In genomic region chr9:16727452-16728127, GRCh38 we compare ENCODE assay signal across 9 cellular contexts.
DNase-seq lines count a peak whose midpoint lies in the region; ATAC-seq and TF ChIP-seq lines count a peak whose summit lies in the region.
"Had no signal": no experiment of that assay in that cellular context is flagged by ENCODE, and none has a peak within 500 bp of the region (broad histone marks: within the 10 kb centered on the region; RNA-seq: fewer than 3 reads in every experiment).

No MANE protein-coding gene starts in this region.

- peaks cover 0 to 40% of the 10 kb centered on the region in 2 experiments for H3K79me1 ChIP-seq in IMR-90 (ENCODE audit: low read depth in 1 of 2, low read length in 2 of 2)

- H3K14ac ChIP-seq in IMR-90 (replicated peaks; ENCODE audit: low read depth, low read length) = peak overlapping the region; percentile 95

- H3K27ac Mint-ChIP-seq in MCF 10A (ENCODE audit: low read depth, unreplicated experiment) = no peak overlapping the region

- peak overlapping the region; percentile 86 for H2BK20ac ChIP-seq in IMR-90 (ENCODE audit: low read depth, low read length)

- H3K9ac ChIP-seq in IMR-90 (ENCODE audit: low read depth, low read length) (peak overlapping the region; percentile 98), stomach smooth muscle (ENCODE audit: low read length in 2 of 2) (peak overlapping the region; percentile 75)

- no peak for TF ChIP-seq CTCF in IMR-90 (conservative IDR thresholded peaks at IDR 0.05; ENCODE audit: low read depth, low read length)
- no peak for TF ChIP-seq CTCF in MCF 10A (IDR thresholded peaks at IDR 0.05; ENCODE audit: unreplicated experiment)

- no peaks in the 10 kb centered on the region for H4K20me1 ChIP-seq in IMR-90 (ENCODE audit: insufficient read depth, low read length)

- peak overlapping the region; percentile 90 for H2AK5ac ChIP-seq in IMR-90 (ENCODE audit: low read depth, low read length)

- H3K4me1 ChIP-seq in IMR-90 (ENCODE audit: control insufficient read depth, insufficient read depth, low read length) (peaks cover 10% of the 10 kb centered on the region), stomach smooth muscle (ENCODE audit: control insufficient read depth, insufficient read depth, low read length) (peaks cover 4% of the 10 kb centered on the region)
- H3K4me1 ChIP-seq: pancreas had no signal

- H3K27ac ChIP-seq in IMR-90 (ENCODE audit: insufficient read depth, low read length) (peak overlapping the region; percentile 97), stomach smooth muscle (ENCODE audit: low read length) (peak overlapping the region; percentile 85)

- H3K4me1 Mint-ChIP-seq in MCF 10A (ENCODE audit: insufficient read depth, unreplicated experiment) = peaks cover 5% of the 10 kb centered on the region

- H4K8ac ChIP-seq in IMR-90 (ENCODE audit: low read depth in 2 of 2, low read length in 2 of 2) = peak overlapping the region; percentile 14 to 93

- in situ Hi-C loops in IMR-90 (cut with MboI; ENCODE audit: low sequenced_read_pairs) = no loop called here

- peak overlapping the region; percentile 90 for H3K4me2 ChIP-seq in IMR-90 (ENCODE audit: low read depth, low read length)

- H3K27me3 ChIP-seq in IMR-90 (ENCODE audit: control insufficient read depth, insufficient read depth, low read length) (no peaks in the 10 kb centered on the region), stomach smooth muscle (ENCODE audit: control insufficient read depth in 1 of 2, insufficient read depth in 2 of 2, low read length in 2 of 2) (no peaks in the 10 kb centered on the region)

- peak overlapping the region; percentile 95 for H4K91ac ChIP-seq in IMR-90 (ENCODE audit: insufficient read depth, low read depth, low read length)

- H3K23ac ChIP-seq in IMR-90 (ENCODE audit: low read depth, low read length) = peak overlapping the region; percentile 98

- intact Hi-C loops in IMR-90 (cut with micrococcal nuclease) (loop anchor here (2.0 to 10.0 kb wide), 7 partner anchors 100 to 737 kb away; no protein-coding TSS in a partner anchor), MCF 10A (cut with micrococcal nuclease) (loop anchor here (1.0 to 10.0 kb wide), 3 partner anchors 461 to 853 kb away; no protein-coding TSS in a partner anchor), posterior vena cava (cut with DNase I) (loop anchor here in 1 of 2 donors (10.0 kb wide), 1 partner anchor 147 kb away; the partner anchor contains the start of gene BNC2)

- H2AK9ac ChIP-seq in IMR-90 (replicated peaks; ENCODE audit: low read depth, low read length, poor library complexity) = peak overlapping the region; percentile 59

- peak overlapping the region; percentile 9 for H2AFZ ChIP-seq in IMR-90 (replicated peaks; ENCODE audit: low read length, poor library complexity)

- peak overlapping the region; percentile 92 for H3K18ac ChIP-seq in IMR-90 (ENCODE audit: low read depth, low read length)

- no peak for TF ChIP-seq POLR2A in IMR-90 (IDR thresholded peaks at IDR 0.05; ENCODE audit: low read depth, low read length)

- peak overlapping the region; percentile 92; the same call in 2 of the 3 replicates for H2BK15ac ChIP-seq in IMR-90 (ENCODE audit: low read depth, low read length)

- H3K9me3 Mint-ChIP-seq in MCF 10A (ENCODE audit: unreplicated experiment) = no peaks in the 10 kb centered on the region

- peaks cover 2% of the 10 kb centered on the region; the same call in 1 of the 2 replicates for H3K9me1 ChIP-seq in IMR-90 (ENCODE audit: insufficient read depth, low read length)

- H4K5ac ChIP-seq in IMR-90 (ENCODE audit: low read depth, low read length) = peak overlapping the region; percentile 88

- H3K9me3 ChIP-seq in IMR-90 (ENCODE audit: control insufficient read depth, insufficient read depth, low read length) = no peaks in the 10 kb centered on the region
- no peaks in the 10 kb centered on the region for H3K9me3 ChIP-seq in stomach smooth muscle (ENCODE audit: control insufficient read depth in 2 of 2, low read length in 2 of 2)
- H3K9me3 ChIP-seq: pancreas had no signal

- POLR2A ChIA-PET in IMR-90 (lab: Charles Lee; ENCODE audit: unreplicated experiment) (interaction anchor here (0.6 to 1.5 kb wide), 2 partner anchors 100 to 141 kb away, joined by 3 read pairs; no protein-coding TSS in a partner anchor), MCF 10A (lab: Yijun Ruan, JAX) (no interaction called here)

- peak overlapping the region; percentile 92 for H3K56ac ChIP-seq in IMR-90 (ENCODE audit: extremely low read depth, insufficient read depth, low read length)

- H2BK120ac ChIP-seq in IMR-90 (ENCODE audit: low read depth, low read length) = peak overlapping the region; percentile 94

- dilution Hi-C loops in IMR-90 (cut with HindIII; ENCODE audit: low sequenced_read_pairs, unreplicated experiment) = no loop called here

- CTCF ChIA-PET in IMR-90 (lab: Yijun Ruan, JAX) (interaction anchor here (0.5 to 0.6 kb wide), 2 partner anchors 88 to 502 kb away, joined by 4 to 5 read pairs; no protein-coding TSS in a partner anchor), MCF 10A (lab: Yijun Ruan, JAX) (interaction anchor here (0.6 kb wide), 1 partner anchor 368 kb away, joined by 3 read pairs; no protein-coding TSS in a partner anchor)

- no peak for TF ChIP-seq RAD21 in IMR-90 (IDR thresholded peaks at IDR 0.05; ENCODE audit: low read length)

- ATAC-seq in IMR-90 (ENCODE audit: low read depth) (peak; percentile 31), HG02852 (IDR thresholded peaks at IDR 0.05; ENCODE audit: unreplicated experiment) (no peak), GM18858 (IDR thresholded peaks at IDR 0.05; ENCODE audit: unreplicated experiment) (no peak)

- H3K36me3 ChIP-seq in IMR-90 (ENCODE audit: control insufficient read depth, insufficient read depth, low read length) = no peaks in the 10 kb centered on the region
- H3K36me3 ChIP-seq in stomach smooth muscle (ENCODE audit: control insufficient read depth in 2 of 2, insufficient read depth in 2 of 2, low read length in 2 of 2) = no peaks in the 10 kb centered on the region
- H3K36me3 ChIP-seq: pancreas had no signal

- H3K4me3 ChIP-seq in IMR-90 (ENCODE audit: insufficient read depth, low read depth, low read length) (peak overlapping the region; percentile 62), stomach smooth muscle (ENCODE audit: low read length in 2 of 2) (peak overlapping the region; percentile 76 to 80)

- WGBS in IMR-90 (ENCODE audit: extremely low coverage in 2 of 2, insufficient read length in 1 of 2), 2 experiments = no CpG with 5 or more reads among the region's 6 CpGs

- peak overlapping the region; percentile 95 for H2BK5ac ChIP-seq in IMR-90 (ENCODE audit: low read depth, low read length, poor library complexity, severe bottlenecking)

- H3K4me3 Mint-ChIP-seq in MCF 10A (ENCODE audit: unreplicated experiment) = peak overlapping the region; percentile 78

- BruUV-seq in IMR-90 (replicated peaks; lab: Mats Ljungman, UMichigan) (no TSS peak), MCF 10A (replicated peaks; lab: Mats Ljungman, UMichigan) (no TSS peak)

- no peaks in the 10 kb centered on the region for H3K36me3 Mint-ChIP-seq in MCF 10A (ENCODE audit: insufficient read depth, unreplicated experiment)

- peaks cover 19% of the 10 kb centered on the region for H3K27me3 Mint-ChIP-seq in MCF 10A (ENCODE audit: insufficient read depth, unreplicated experiment)

- peak overlapping the region; percentile 96 for H3K4ac ChIP-seq in IMR-90 (ENCODE audit: low read depth, low read length)

- DNase-seq in IMR-90 = peak; percentile 39
- peak; percentile 5 for DNase-seq in MCF 10A (ENCODE audit: unreplicated experiment)
- peak; percentile 52 for DNase-seq in iris pigment epithelial cell (ENCODE audit: low read depth)
- DNase-seq in NCI-H2029 (lab: John Stamatoyannopoulos, UW) = no peak
- no peak for DNase-seq in posterior vena cava (ENCODE audit: low spot score)

TF ChIP-seq in IMR-90, 13 proteins besides CTCF, POLR2A, EP300 and RAD21:
- TF ChIP-seq CEBPB (IDR thresholded peaks at IDR 0.05; ENCODE audit: low read depth, low read length) = no peak
- TF ChIP-seq SMC3 (IDR thresholded peaks at IDR 0.05; ENCODE audit: low read depth, low read length) = no peak
- no peak for TF ChIP-seq FOS (IDR thresholded peaks at IDR 0.05; ENCODE audit: low read depth, low read length)
- TF ChIP-seq RFX5 (IDR thresholded peaks at IDR 0.05; ENCODE audit: low read depth, low read length) = no peak
- no peak for TF ChIP-seq CHD1 (IDR thresholded peaks at IDR 0.05; ENCODE audit: low read depth, low read length)
- TF ChIP-seq USF2 (IDR thresholded peaks at IDR 0.05; ENCODE audit: low read depth, low read length) = no peak
- TF ChIP-seq RCOR1 (IDR thresholded peaks at IDR 0.05; ENCODE audit: insufficient replicate concordance, low read length) = no peak
- TF ChIP-seq BHLHE40 (IDR thresholded peaks at IDR 0.05; ENCODE audit: low read depth, low read length) = no peak
- TF ChIP-seq MXI1 (IDR thresholded peaks at IDR 0.05; ENCODE audit: borderline replicate concordance, low read depth, low read length) = no peak
- no peak for TF ChIP-seq MAFK (IDR thresholded peaks at IDR 0.05; ENCODE audit: low read depth, low read length)
- no peak for TF ChIP-seq MAZ (IDR thresholded peaks at IDR 0.05; ENCODE audit: borderline replicate concordance, low read depth, low read length)
- no peak for TF ChIP-seq ELK1 (IDR thresholded peaks at IDR 0.05; ENCODE audit: borderline replicate concordance, low read depth, low read length)
- TF ChIP-seq NFE2L2 (IDR thresholded peaks at IDR 0.05; ENCODE audit: low read depth, low read length) = no peak

Comparison
In these comparisons a context has a peak if more than half of its experiments do, and no peak if none do; other contexts are left out.
1. DNase-seq: peak in IMR-90 (single experiment), MCF 10A (single experiment) and iris pigment epithelial cell (single experiment); none in NCI-H2029 (single experiment) and posterior vena cava (single experiment).